1 cellular context compared by ENCODE assay signal in genomic region chr17:27983853-27984252, GRCh38.
TF ChIP-seq lines count a peak whose summit lies in the region.

No MANE protein-coding gene starts in this region.

TF ChIP-seq in K562, 482 proteins besides CTCF, POLR2A, EP300 and RAD21 (continued from another document):
- no peak for TF ChIP-seq SMC3 (conservative IDR thresholded peaks at IDR 0.05; ENCODE audit: insufficient read depth, low read depth, low read length)
- TF ChIP-seq ARNT (IDR thresholded peaks at IDR 0.05): 0 out of 4 replicates have a peak, but pooled peaks of 1 of the 2 experiments have one; percentile 36
- no peak for TF ChIP-seq SP1 (CRISPR knock-in tag; IDR thresholded peaks at IDR 0.05)
- peak; percentile 22; the same call in 1 of the 2 replicates for TF ChIP-seq ETV1 (tag; conservative IDR thresholded peaks at IDR 0.05; ENCODE audit: low read depth)
- TF ChIP-seq HDAC1 (IDR thresholded peaks at IDR 0.05): 0 out of 4 replicates have a peak, but pooled peaks of 1 of the 2 experiments have one; percentile 50
- peak; percentile 85 for TF ChIP-seq ADNP (tag; IDR thresholded peaks at IDR 0.05)
- TF ChIP-seq RBM25 (IDR thresholded peaks at IDR 0.05; ENCODE audit: low read depth, low read length, severe bottlenecking): peak; percentile 98
- TF ChIP-seq CBX3 (IDR thresholded peaks at IDR 0.05; ENCODE audit: borderline replicate concordance in 1 of 2, low read length in 2 of 2): 0 out of 3 replicates have a peak, but pooled peaks of 1 of the 2 experiments have one; percentile 38
- no peak for TF ChIP-seq OTX1 (CRISPR knock-in tag; IDR thresholded peaks at IDR 0.05)
- no peak for TF ChIP-seq TSC22D4 (tag; IDR thresholded peaks at IDR 0.05)
- TF ChIP-seq HDAC2 (IDR thresholded peaks at IDR 0.05): peak; percentile 90
- TF ChIP-seq HBP1 (CRISPR knock-in tag; IDR thresholded peaks at IDR 0.05): no peak
- peak; percentile 85 to 93 for TF ChIP-seq KDM1A (IDR thresholded peaks at IDR 0.05)
- peak; percentile 96 for TF ChIP-seq BCOR (IDR thresholded peaks at IDR 0.05)
- TF ChIP-seq MAX (CRISPR knock-in tag; IDR thresholded peaks at IDR 0.05): no peak
- peak; percentile 82 for TF ChIP-seq CHD4 (IDR thresholded peaks at IDR 0.05; ENCODE audit: insufficient read depth, insufficient replicate concordance, low read depth, low read length, poor library complexity, severe bottlenecking)
- TF ChIP-seq SMARCA5 (IDR thresholded peaks at IDR 0.05): peak; percentile 92
- TF ChIP-seq MBD1 (CRISPR knock-in tag; IDR thresholded peaks at IDR 0.05): no peak
- TF ChIP-seq ZNF318 (IDR thresholded peaks at IDR 0.05; ENCODE audit: borderline replicate concordance in 1 of 2, low read depth in 1 of 2): 0 out of 4 replicates have a peak, but pooled peaks of 1 of the 2 experiments have one; percentile 54
